In genomic region chr9:96868709-96869108, GRCh38 we compare ENCODE assay signal across 31 cellular contexts. TPM values are rescaled to one million over a fixed set of nuclear protein-coding genes. Genes with fewer than 3 reads are reported as not detected.
DNase-seq lines count a peak whose midpoint lies in the region; ATAC-seq and TF ChIP-seq lines count a peak whose summit lies in the region.
"Had no signal": no experiment of that assay in that cellular context is flagged by ENCODE, and none has a peak within 500 bp of the region (broad histone marks: within the 10 kb centered on the region; RNA-seq: fewer than 3 reads in every experiment).

No MANE protein-coding gene starts in this region.

- no peak overlapping the region for H3K4me3 ChIP-seq in body of pancreas
- H3K4me3 ChIP-seq: HAP-1, heart right ventricle had no signal

- peaks cover 2% of the 10 kb centered on the region for H3K27me3 Mint-ChIP-seq in endothelial cell (ENCODE audit: unreplicated experiment)

- H3K9me3 Mint-ChIP-seq in endothelial cell (ENCODE audit: unreplicated experiment): no peaks in the 10 kb centered on the region

- H3K27ac ChIP-seq in body of pancreas: peak overlapping the region; percentile 68 to 89 (median 86)
- H3K27ac ChIP-seq: heart right ventricle had no signal

- intact Hi-C loops in body of pancreas (cut with DNase I): no loop called here

- no peaks in the 10 kb centered on the region for H3K9me3 ChIP-seq in body of pancreas
- H3K9me3 ChIP-seq: heart right ventricle had no signal

- TF ChIP-seq CTCF in body of pancreas (IDR thresholded peaks at IDR 0.05): no peak
- TF ChIP-seq CTCF in endothelial cell (IDR thresholded peaks at IDR 0.05; ENCODE audit: unreplicated experiment): no peak

- ATAC-seq in body of pancreas (peak; percentile 99), HG03442 (IDR thresholded peaks at IDR 0.05; ENCODE audit: unreplicated experiment) (no peak)
- ATAC-seq: activated CD8-positive, alpha-beta memory T cell treated with anti-CD3 and anti-CD28 coated beads, Interleukin-2, amount 10 ng/mL, durations not matched to agents 7 days and 5 days; activated naive CD4-positive, alpha-beta T cell treated with anti-CD3 and anti-CD28 coated beads, Interleukin-2, amount 50 U/mL, for 72 hours; heart right ventricle; left cardiac atrium; naive thymus-derived CD4-positive, alpha-beta T cell; stimulated activated effector memory CD8-positive, alpha-beta T cell treated with anti-CD3 and anti-CD28 coated beads, Interleukin-12 subunit alpha, Interleukin-12 subunit beta, amount 100 ng/mL, for 72 hours had no signal

- no peaks in the 10 kb centered on the region for H3K4me1 Mint-ChIP-seq in endothelial cell (ENCODE audit: unreplicated experiment)
- H3K4me1 Mint-ChIP-seq: activated CD8-positive, alpha-beta memory T cell treated with anti-CD3 and anti-CD28 coated beads, Interleukin-2, amount 10 ng/mL, durations not matched to agents 7 days and 5 days; stimulated activated effector memory CD8-positive, alpha-beta T cell treated with anti-CD3 and anti-CD28 coated beads, Interleukin-12 subunit alpha, Interleukin-12 subunit beta, amount 100 ng/mL, for 72 hours had no signal

- H3K27ac Mint-ChIP-seq in endothelial cell (ENCODE audit: unreplicated experiment): no peak overlapping the region
- H3K27ac Mint-ChIP-seq: activated CD8-positive, alpha-beta memory T cell treated with anti-CD3 and anti-CD28 coated beads, Interleukin-2, amount 10 ng/mL, durations not matched to agents 7 days and 5 days; activated naive CD4-positive, alpha-beta T cell treated with anti-CD3 and anti-CD28 coated beads, Interleukin-2, amount 50 U/mL, for 72 hours; activated T-helper 1 cell treated with anti-CD3 and anti-CD28 coated beads, Interleukin-12 subunit alpha, Interleukin-12 subunit beta, Interleukin-2, Interleukin-4 antibody, amounts not matched to agents 30 ng/mL and 10 ng/mL and 1 ng/mL, durations not matched to agents 14 hours and 24 hours and 36 hours; IgD-negative memory B cell; naive thymus-derived CD4-positive, alpha-beta T cell; stimulated activated effector memory CD8-positive, alpha-beta T cell treated with anti-CD3 and anti-CD28 coated beads, Interleukin-12 subunit alpha, Interleukin-12 subunit beta, amount 100 ng/mL, for 72 hours; T-helper 2 cell treated with Interferon-gamma antibody and Interleukin-4, amounts not matched to agents 5 μg/mL and 100 μg/mL, for 36 hours had no signal

- no peaks in the 10 kb centered on the region for H3K36me3 Mint-ChIP-seq in endothelial cell (ENCODE audit: low read depth, unreplicated experiment)
- H3K36me3 Mint-ChIP-seq: stimulated activated effector memory CD8-positive, alpha-beta T cell treated with anti-CD3 and anti-CD28 coated beads, Interleukin-12 subunit alpha, Interleukin-12 subunit beta, amount 100 ng/mL, for 72 hours had no signal

- WGBS in body of pancreas, 2 donors: 8 to 20% methylated on average over 5 of the region's 5 CpGs

- DNase-seq in COLO668 (lab: John Stamatoyannopoulos, UW; ENCODE audit: unreplicated experiment): peak; percentile 39
- DNase-seq in LoVo (ENCODE audit: low spot score): peak; percentile 47
- DNase-seq in body of pancreas: peak; percentile 75 to 89 (median 85)
- DNase-seq in mucosa of gallbladder (ENCODE audit: low spot score): peak; percentile 64
- DNase-seq in activated CD4-positive, alpha-beta T cell treated with anti-CD3 and anti-CD28 coated beads for 4 hours: no peak
- no peak for DNase-seq in NCI-H446 (lab: John Stamatoyannopoulos, UW)
- DNase-seq in endothelial cell (ENCODE audit: low spot score): no peak
- DNase-seq: activated CD4-positive, alpha-beta T cell treated with anti-CD3 and anti-CD28 coated beads, Interleukin-2, amount 50 U/mL, for 1 hour; activated CD8-positive, alpha-beta memory T cell treated with anti-CD3 and anti-CD28 coated beads, Interleukin-2, amount 10 ng/mL, durations not matched to agents 7 days and 5 days; aorta; central memory CD4-positive, alpha-beta T cell; COR-L47; EL; foreskin fibroblast; heart right ventricle; left cardiac atrium; mesendoderm; naive thymus-derived CD4-positive, alpha-beta T cell; NCI-H1436; NCI-H82; nucleus accumbens had no signal

- TF ChIP-seq POLR2A in body of pancreas (IDR thresholded peaks at IDR 0.05): peak in 2 of 3 donors; percentile 61 to 64

- H3K4me1 ChIP-seq in body of pancreas: peaks cover 67% of the 10 kb centered on the region
- H3K4me1 ChIP-seq: HAP-1 had no signal

- no peaks in the 10 kb centered on the region for H3K36me3 ChIP-seq in body of pancreas (replicated peaks in 1 of 2; ENCODE audit: insufficient read depth in 1 of 2, low read depth in 2 of 2)
- H3K36me3 ChIP-seq: HAP-1, heart right ventricle had no signal

- no peak overlapping the region for H3K4me3 Mint-ChIP-seq in endothelial cell (ENCODE audit: unreplicated experiment)
- H3K4me3 Mint-ChIP-seq: activated CD8-positive, alpha-beta memory T cell treated with anti-CD3 and anti-CD28 coated beads, Interleukin-2, amount 10 ng/mL, durations not matched to agents 7 days and 5 days; activated T-helper 1 cell treated with anti-CD3 and anti-CD28 coated beads, Interleukin-12 subunit alpha, Interleukin-12 subunit beta, Interleukin-2, Interleukin-4 antibody, amounts not matched to agents 30 ng/mL and 10 ng/mL and 1 ng/mL, durations not matched to agents 14 hours and 24 hours and 36 hours; IgD-negative memory B cell; naive thymus-derived CD4-positive, alpha-beta T cell; stimulated activated effector memory CD8-positive, alpha-beta T cell treated with anti-CD3 and anti-CD28 coated beads, Interleukin-12 subunit alpha, Interleukin-12 subunit beta, amount 100 ng/mL, for 72 hours; T-helper 2 cell treated with Interferon-gamma antibody and Interleukin-4, amounts not matched to agents 5 μg/mL and 100 μg/mL, for 36 hours had no signal

- H3K27me3 ChIP-seq in body of pancreas: no peaks in the 10 kb centered on the region

RNA-seq across cellular contexts. Expression of gene ZNF782, which starts 14.4 kb away (rescaled TPM):
- total RNA-seq in body of pancreas: 10 to 100 TPM; 10.4 to 19.8 TPM
- total RNA-seq in mucosa of gallbladder: 8.5 TPM
- total RNA-seq in endothelial cell (ENCODE audit: unreplicated experiment): 6.5 TPM

RNA-seq across cellular contexts. Expression of gene NUTM2G, which starts 59.9 kb away (rescaled TPM):
- total RNA-seq in body of pancreas: not detected
- not detected for total RNA-seq in mucosa of gallbladder
- total RNA-seq in endothelial cell (ENCODE audit: unreplicated experiment): not detected
- total RNA-seq: activated CD8-positive, alpha-beta memory T cell treated with anti-CD3 and anti-CD28 coated beads, Interleukin-2, amount 10 ng/mL, durations not matched to agents 7 days and 5 days; activated naive CD4-positive, alpha-beta T cell treated with anti-CD3 and anti-CD28 coated beads, Interleukin-2, amount 50 U/mL, for 72 hours; activated T-helper 1 cell treated with anti-CD3 and anti-CD28 coated beads, Interleukin-12 subunit alpha, Interleukin-12 subunit beta, Interleukin-2, Interleukin-4 antibody, amounts not matched to agents 30 ng/mL and 10 ng/mL and 1 ng/mL, durations not matched to agents 14 hours and 24 hours and 36 hours; aorta; dermis microvascular lymphatic vessel endothelial cell; heart right ventricle; left cardiac atrium; M059J; naive thymus-derived CD4-positive, alpha-beta T cell; temporal lobe had no signal

Comparison
In these comparisons a context has a peak if more than half of its experiments do, and no peak if none do; other contexts are left out.
1. DNase-seq: peak in COLO668 (single experiment), LoVo (single experiment), body of pancreas (4 of 4) and mucosa of gallbladder (single experiment); none in activated CD4-positive, alpha-beta T cell treated with anti-CD3 and anti-CD28 coated beads for 4 hours (0 of 2), NCI-H446 (0 of 2) and endothelial cell (single experiment).